In genomic region chr10:125048101-125048864, GRCh38 we compare ENCODE assay signal across 8 cellular contexts.
DNase-seq lines count a peak whose midpoint lies in the region; ATAC-seq, FAIRE-seq and TF ChIP-seq lines count a peak whose summit lies in the region.

No MANE protein-coding gene starts in this region.

- H3K27ac ChIP-seq in AG04450 (ENCODE audit: low read depth, low read length), result peak overlapping the region; percentile 52
- peak overlapping the region; percentile 65 to 79 for H3K27ac ChIP-seq in coronary artery
- H3K27ac ChIP-seq in lower lobe of right lung, result peak overlapping the region; percentile 33

- H3K27me3 Mint-ChIP-seq in activated CD4-positive, alpha-beta T cell treated with anti-CD3 and anti-CD28 coated beads for 36 hours, result peaks cover 6% of the 10 kb centered on the region

- TF ChIP-seq CTCF in AG04450 (IDR thresholded peaks at IDR 0.05; ENCODE audit: low read depth, low read length) (peak; percentile 99), coronary artery (IDR thresholded peaks at IDR 0.05) (peak; percentile 93), lower lobe of right lung (IDR thresholded peaks at IDR 0.05) (peak; percentile 97)

- POLR2A ChIA-PET in AG04450 (lab: Yijun Ruan, JAX), result interaction anchor here (0.7 kb wide), 1 partner anchor 99 kb away, joined by 3 read pairs; no protein-coding TSS in a partner anchor
- POLR2A ChIA-PET in activated CD4-positive, alpha-beta T cell treated with anti-CD3 and anti-CD28 coated beads for 36 hours (lab: Charles Lee), result interaction anchor here (0.9 kb wide), 1 partner anchor 308 kb away, joined by 3 read pairs; no protein-coding TSS in a partner anchor

- intact Hi-C loops in activated CD4-positive, alpha-beta T cell treated with anti-CD3 and anti-CD28 coated beads for 36 hours (cut with DNase I, micrococcal nuclease), result loop anchor here (1.0 to 5.0 kb wide), 2 partner anchors 99 to 294 kb away; no protein-coding TSS in a partner anchor
- intact Hi-C loops in lower lobe of right lung (cut with DNase I), result no loop called here

- FAIRE-seq in GM18507 (lab: Jason Lieb, UNC), result peak; percentile 79

- peak; percentile 76 for DNase-seq in AG04450 (ENCODE audit: low read depth, low spot score)
- peak; percentile 58 for DNase-seq in GM18507 (ENCODE audit: extremely low spot score, insufficient read length, low read depth)
- peak; percentile 25 for DNase-seq in NCI-H345 treated with DMSO at 0.1 percent for 48 hours (lab: John Stamatoyannopoulos, UW; ENCODE audit: unreplicated experiment)
- DNase-seq in activated CD4-positive, alpha-beta T cell treated with anti-CD3 and anti-CD28 coated beads for 36 hours, result peak; percentile 85
- DNase-seq in coronary artery (ENCODE audit: low spot score), result peak; percentile 89
- DNase-seq in lower lobe of right lung, result peak; percentile 90
- DNase-seq in stimulated activated CD8-positive, alpha-beta memory T cell treated with anti-CD3 and anti-CD28 coated beads, Interleukin-12 subunit alpha, Interleukin-12 subunit beta, amount 100 ng/mL, for 24 hours (ENCODE audit: extremely low read depth), result peak; percentile 16

- H3K9me3 ChIP-seq in AG04450 (ENCODE audit: control insufficient read depth, insufficient read depth, low read length) (no peaks in the 10 kb centered on the region), lower lobe of right lung (no peaks in the 10 kb centered on the region)

- no peaks in the 10 kb centered on the region for H3K36me3 Mint-ChIP-seq in activated CD4-positive, alpha-beta T cell treated with anti-CD3 and anti-CD28 coated beads for 36 hours (ENCODE audit: low read depth)

- CTCF ChIA-PET in AG04450 (lab: Charles Lee), result interaction anchor here (0.5 to 8.5 kb wide), 62 partner anchors 9 to 666 kb away, joined by 3 to 86 read pairs (median 5); no protein-coding TSS in a partner anchor
- CTCF ChIA-PET in activated CD4-positive, alpha-beta T cell treated with anti-CD3 and anti-CD28 coated beads for 36 hours (lab: Charles Lee), result interaction anchor here (0.5 to 2.1 kb wide), 11 partner anchors 12 to 1224 kb away, joined by 3 to 14 read pairs (median 4); no protein-coding TSS in a partner anchor

- no peak overlapping the region for H3K4me3 Mint-ChIP-seq in activated CD4-positive, alpha-beta T cell treated with anti-CD3 and anti-CD28 coated beads for 36 hours

- peaks cover 56% of the 10 kb centered on the region for H3K4me1 ChIP-seq in lower lobe of right lung

- H3K36me3 ChIP-seq in lower lobe of right lung, result no peaks in the 10 kb centered on the region

- H3K4me3 ChIP-seq in AG04450 (ENCODE audit: low read depth, low read length), result no peak overlapping the region
- peak overlapping the region; percentile 28 for H3K4me3 ChIP-seq in coronary artery
- H3K4me3 ChIP-seq in lower lobe of right lung, result no peak overlapping the region

- ATAC-seq in HG03025 (IDR thresholded peaks at IDR 0.05; ENCODE audit: low FRiP score, unreplicated experiment), result peak; percentile 81
- peak; percentile 93 for ATAC-seq in activated CD4-positive, alpha-beta T cell treated with anti-CD3 and anti-CD28 coated beads for 36 hours
- peak; percentile 92 to 94 for ATAC-seq in lower lobe of right lung

- no peaks in the 10 kb centered on the region for H3K4me1 Mint-ChIP-seq in activated CD4-positive, alpha-beta T cell treated with anti-CD3 and anti-CD28 coated beads for 36 hours

- H3K9me3 Mint-ChIP-seq in activated CD4-positive, alpha-beta T cell treated with anti-CD3 and anti-CD28 coated beads for 36 hours (ENCODE audit: low read depth), result no peaks in the 10 kb centered on the region

- H3K27ac Mint-ChIP-seq in activated CD4-positive, alpha-beta T cell treated with anti-CD3 and anti-CD28 coated beads for 36 hours, result no peak overlapping the region

- no peaks in the 10 kb centered on the region for H3K27me3 ChIP-seq in AG04450 (ENCODE audit: control insufficient read depth, insufficient read depth, low read length)
- H3K27me3 ChIP-seq in lower lobe of right lung (ENCODE audit: low read depth), result no peaks in the 10 kb centered on the region

Comparison
In these comparisons a context has a peak if more than half of its experiments do, and no peak if none do; other contexts are left out.
1. DNase-seq: peak in every context shown above with its lines; median percentile 90 in lower lobe of right lung; 89 in coronary artery; 85 in activated CD4-positive, alpha-beta T cell treated with anti-CD3 and anti-CD28 coated beads for 36 hours; 76 in AG04450; 58 in GM18507; 25 in NCI-H345 treated with DMSO at 0.1 percent for 48 hours; 16 in stimulated activated CD8-positive, alpha-beta memory T cell treated with anti-CD3 and anti-CD28 coated beads, Interleukin-12 subunit alpha, Interleukin-12 subunit beta, amount 100 ng/mL, for 24 hours.